In the genomic region with DNA sequence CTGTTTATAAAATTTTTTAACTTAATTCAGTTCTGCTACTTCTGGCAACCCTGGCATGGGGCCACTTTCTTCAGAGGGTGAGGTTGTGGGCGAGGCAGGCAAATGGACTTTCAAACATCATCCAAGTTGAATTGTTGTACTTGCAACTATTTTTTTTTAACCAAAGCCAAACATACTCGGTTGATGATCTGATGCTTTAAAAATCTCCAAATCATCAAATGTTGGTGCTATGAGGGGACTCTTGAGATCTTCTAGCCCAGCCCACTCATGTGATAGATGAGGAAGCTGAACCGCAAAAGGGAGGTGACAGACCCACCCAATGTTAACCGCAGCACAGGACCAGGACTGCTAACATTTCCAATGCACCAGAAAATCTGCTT, we compare ENCODE assay signal across 13 cellular contexts. TPM values are rescaled to one million over a fixed set of nuclear protein-coding genes. Genes with fewer than 3 reads are reported as not detected.
A peak's percentile ranks its signal among the peaks of the same experiment; 100 is the strongest.
DNase-seq lines count a peak whose midpoint lies in the region; ATAC-seq, FAIRE-seq and TF ChIP-seq lines count a peak whose summit lies in the region.
"Had no signal": no experiment of that assay in that cellular context is flagged by ENCODE, and none has a peak within 500 bp of the region (broad histone marks: within the 10 kb centered on the region; RNA-seq: fewer than 3 reads in every experiment).

No MANE protein-coding gene starts in this region.

- H4K5ac ChIP-seq in IMR-90 (ENCODE audit: low read depth, low read length): 0 out of 2 replicates have a peak overlapping the region, but pooled peaks have one; percentile 16

- H3K14ac ChIP-seq in IMR-90 (replicated peaks; ENCODE audit: low read depth, low read length): peak overlapping the region; percentile 40; the same call in 1 of the 2 replicates

- no peak overlapping the region; the same call in 1 of the 2 replicates for H3K4me2 ChIP-seq in IMR-90 (ENCODE audit: low read depth, low read length)
- H3K4me2 ChIP-seq: SK-N-SH had no signal

- no peak for FAIRE-seq in bronchial epithelial cell (lab: Jason Lieb, UNC)
- FAIRE-seq: GM12891 had no signal

- no peak overlapping the region for H3K4me3 ChIP-seq in AG04449 (ENCODE audit: low read depth, low read length)
- no peak overlapping the region for H3K4me3 ChIP-seq in IMR-90 (ENCODE audit: insufficient read depth, low read depth, low read length)
- H3K4me3 ChIP-seq in bronchial epithelial cell (ENCODE audit: low read depth, low read length): no peak overlapping the region
- H3K4me3 ChIP-seq in lung: no peak overlapping the region
- H3K4me3 ChIP-seq in testis: no peak overlapping the region

- H3K9me3 ChIP-seq in IMR-90 (ENCODE audit: control insufficient read depth, insufficient read depth, low read length) (peaks cover 4% of the 10 kb centered on the region), lung (ENCODE audit: control insufficient read depth in 2 of 2, insufficient read depth in 1 of 2, low read length in 1 of 2) (peaks cover 0 to 1% of the 10 kb centered on the region in 2 donors), testis (no peaks in the 10 kb centered on the region)

- H4K20me1 ChIP-seq in IMR-90 (ENCODE audit: insufficient read depth, low read length): no peaks in the 10 kb centered on the region

- H2AFZ ChIP-seq in IMR-90 (replicated peaks; ENCODE audit: low read length, poor library complexity): peak overlapping the region; percentile 16

- no peak overlapping the region for H4K91ac ChIP-seq in IMR-90 (ENCODE audit: insufficient read depth, low read depth, low read length)

- no peak overlapping the region for H3K56ac ChIP-seq in IMR-90 (ENCODE audit: extremely low read depth, insufficient read depth, low read length)

- peak overlapping the region; percentile 85; the same call in 1 of the 2 replicates for H2AK5ac ChIP-seq in IMR-90 (ENCODE audit: low read depth, low read length)

- H3K18ac ChIP-seq in IMR-90 (ENCODE audit: low read depth, low read length): no peak overlapping the region

- peak overlapping the region; percentile 92; the same call in 1 of the 2 replicates for H3K27ac ChIP-seq in IMR-90 (ENCODE audit: insufficient read depth, low read length)
- no peak overlapping the region for H3K27ac ChIP-seq in lung (ENCODE audit: low read depth in 1 of 2, low read length in 1 of 2)
- no peak overlapping the region for H3K27ac ChIP-seq in testis

- H3K4ac ChIP-seq in IMR-90 (ENCODE audit: low read depth, low read length): peak overlapping the region; percentile 100

- TF ChIP-seq CTCF in AG04449 (IDR thresholded peaks at IDR 0.05; ENCODE audit: insufficient read depth, low read length, missing control alignments) (no peak), IMR-90 (conservative IDR thresholded peaks at IDR 0.05; ENCODE audit: low read depth, low read length) (no peak), bronchial epithelial cell (IDR thresholded peaks at IDR 0.05; ENCODE audit: insufficient read depth, low read length, severe bottlenecking) (no peak), lung (IDR thresholded peaks at IDR 0.05; ENCODE audit: control extremely low read depth, extremely low read depth) (no peak), testis (IDR thresholded peaks at IDR 0.05) (no peak)

- H3K27me3 ChIP-seq in IMR-90 (ENCODE audit: control insufficient read depth, insufficient read depth, low read length): no peaks in the 10 kb centered on the region
- H3K27me3 ChIP-seq in bronchial epithelial cell (ENCODE audit: control insufficient read depth, insufficient read depth, low read length): no peaks in the 10 kb centered on the region
- H3K27me3 ChIP-seq in lung (ENCODE audit: control insufficient read depth, insufficient read depth): no peaks in the 10 kb centered on the region
- H3K27me3 ChIP-seq in testis: no peaks in the 10 kb centered on the region

- POLR2A ChIA-PET in AG04449 (lab: Yijun Ruan, JAX) (no interaction called here), IMR-90 (lab: Charles Lee; ENCODE audit: unreplicated experiment) (interaction anchor here (1.9 kb wide), 1 partner anchor 10 kb away, joined by 7 read pairs; no protein-coding TSS in a partner anchor)

- ATAC-seq in IMR-90 (ENCODE audit: low read depth): peak; percentile 80
- peak; percentile 61 for ATAC-seq in lung (ENCODE audit: insufficient read depth, low FRiP score)
- ATAC-seq in GM21381 (IDR thresholded peaks at IDR 0.05; ENCODE audit: unreplicated experiment): no peak

- intact Hi-C loops in IMR-90 (cut with micrococcal nuclease): loop anchor here (2.0 kb wide), 1 partner anchor 27 kb away; no protein-coding TSS in a partner anchor
- intact Hi-C loops in testis (cut with DNase I; ENCODE audit: low total_unique reads): no loop called here

- peaks cover 31% of the 10 kb centered on the region for H3K9me1 ChIP-seq in IMR-90 (ENCODE audit: insufficient read depth, low read length)

- peak overlapping the region; percentile 99 for H2BK120ac ChIP-seq in IMR-90 (ENCODE audit: low read depth, low read length)

- dilution Hi-C loops in IMR-90 (cut with HindIII; ENCODE audit: low sequenced_read_pairs, unreplicated experiment): no loop called here

- H4K8ac ChIP-seq in IMR-90 (ENCODE audit: low read depth in 2 of 2, low read length in 2 of 2): peak overlapping the region in 1 of 2 experiments; percentile 91; a peak in 2 of 4 replicates

- no peak overlapping the region for H3K9ac ChIP-seq in IMR-90 (ENCODE audit: low read depth, low read length)
- H3K9ac ChIP-seq: SK-N-SH had no signal

- no TSS peak for BruUV-seq in IMR-90 (replicated peaks; lab: Mats Ljungman, UMichigan)

- no peak overlapping the region for H2AK9ac ChIP-seq in IMR-90 (replicated peaks; ENCODE audit: low read depth, low read length, poor library complexity)

- H3K36me3 ChIP-seq in IMR-90 (ENCODE audit: control insufficient read depth, insufficient read depth, low read length) (no peaks in the 10 kb centered on the region), bronchial epithelial cell (ENCODE audit: control insufficient read depth, insufficient read depth, low read length) (no peaks in the 10 kb centered on the region), lung (ENCODE audit: control insufficient read depth in 2 of 2, insufficient read depth in 2 of 2, low read length in 2 of 2) (no peaks in the 10 kb centered on the region), testis (ENCODE audit: low read depth, missing control alignments) (no peaks in the 10 kb centered on the region)

- no peaks in the 10 kb centered on the region for H3K79me1 ChIP-seq in IMR-90 (ENCODE audit: low read depth in 1 of 2, low read length in 2 of 2)

- 0 out of 2 replicates have a peak overlapping the region, but pooled peaks have one; percentile 19 for H3K23ac ChIP-seq in IMR-90 (ENCODE audit: low read depth, low read length)

- peak overlapping the region; percentile 81 for H2BK5ac ChIP-seq in IMR-90 (ENCODE audit: low read depth, low read length, poor library complexity, severe bottlenecking)

- CTCF ChIA-PET in AG04449 (lab: Yijun Ruan, JAX): no interaction called here
- CTCF ChIA-PET in IMR-90 (lab: Yijun Ruan, JAX): interaction anchor here (0.6 to 1.2 kb wide), 3 partner anchors 28 to 661 kb away, joined by 3 to 4 read pairs (median 3); no protein-coding TSS in a partner anchor

- in situ Hi-C loops in IMR-90 (cut with MboI; ENCODE audit: low sequenced_read_pairs): no loop called here

- H2BK20ac ChIP-seq in IMR-90 (ENCODE audit: low read depth, low read length): peak overlapping the region; percentile 18; the same call in 1 of the 2 replicates

- WGBS in IMR-90 (ENCODE audit: extremely low coverage in 2 of 2, insufficient read length in 1 of 2), 2 experiments: no CpG with 5 or more reads among the region's 4 CpGs
- WGBS in lung, 2 donors: 47 to 77% methylated on average over 4 of the region's 4 CpGs
- 68 to 72% methylated on average over 4 of the region's 4 CpGs for WGBS in testis, 2 donors

- TF ChIP-seq RAD21 in IMR-90 (IDR thresholded peaks at IDR 0.05; ENCODE audit: low read length): no peak

- DNase-seq in AG04449 (ENCODE audit: low read depth, low spot score) (peak; percentile 85), IMR-90 (peak; percentile 89), bronchial epithelial cell (ENCODE audit: low read depth) (peak; percentile 7), lung (ENCODE audit: low spot score) (no peak), NCI-H128 (lab: John Stamatoyannopoulos, UW; ENCODE audit: unreplicated experiment) (no peak), NCI-H2081 (lab: John Stamatoyannopoulos, UW) (no peak), testis (no peak)
- DNase-seq: foreskin melanocyte; SK-N-SH; stimulated activated naive CD4-positive, alpha-beta T cell had no signal

- H3K4me1 ChIP-seq in IMR-90 (ENCODE audit: control insufficient read depth, insufficient read depth, low read length) (peaks cover 18% of the 10 kb centered on the region), lung (ENCODE audit: control insufficient read depth in 2 of 2, insufficient read depth in 2 of 2, low read length in 2 of 2) (no peaks in the 10 kb centered on the region), testis (peaks cover 11% of the 10 kb centered on the region)

- peak overlapping the region; percentile 29; the same call in 2 of the 3 replicates for H2BK15ac ChIP-seq in IMR-90 (ENCODE audit: low read depth, low read length)

- no peak for TF ChIP-seq POLR2A in IMR-90 (IDR thresholded peaks at IDR 0.05; ENCODE audit: low read depth, low read length)
- no peak for TF ChIP-seq POLR2A in testis (IDR thresholded peaks at IDR 0.05)

TF ChIP-seq in IMR-90, 13 proteins besides CTCF, POLR2A, EP300 and RAD21 (continues in another document):
- TF ChIP-seq MAZ (IDR thresholded peaks at IDR 0.05; ENCODE audit: borderline replicate concordance, low read depth, low read length): no peak; the same call in 1 of the 2 replicates
- no peak for TF ChIP-seq MXI1 (IDR thresholded peaks at IDR 0.05; ENCODE audit: borderline replicate concordance, low read depth, low read length)
- peak; percentile 29 for TF ChIP-seq MAFK (IDR thresholded peaks at IDR 0.05; ENCODE audit: low read depth, low read length)
- peak; percentile 49; the same call in 1 of the 2 replicates for TF ChIP-seq BHLHE40 (IDR thresholded peaks at IDR 0.05; ENCODE audit: low read depth, low read length)
- no peak for TF ChIP-seq NFE2L2 (IDR thresholded peaks at IDR 0.05; ENCODE audit: low read depth, low read length)

RNA-seq across cellular contexts. Expression of a gene that starts 6.7 kb away (rescaled TPM):
- total RNA-seq in IMR-90 (2012; rRNA removed) (not detected in 2 replicates), bronchial epithelial cell (not detected in 2 replicates), lung (under 1 TPM; 0.14 to 0.61 TPM), testis (1 to 10 TPM in 1 of 2 donors, under 1 TPM in 1; 0.47 to 1.2 TPM)
- polyA plus RNA-seq in IMR-90 (2012; rRNA removed) (0.05 and 0.06 TPM in 2 replicates), lung (under 1 TPM; 0.14 to 0.81 TPM), testis (ENCODE audit: insufficient read depth, low read depth, low replicate concordance) (0.32 TPM)
- 0.09 TPM in 1 of 2 replicates, not detected in the other for polyA plus RNA-seq in IMR-90 (2012; cell fraction: cytosol; rRNA removed)
- 0.37 and 0.40 TPM in 2 replicates for polyA plus RNA-seq in IMR-90 (2012; cell fraction: nucleus; rRNA removed; ENCODE audit: low replicate concordance)
- total RNA-seq: CD4-positive, CD25-positive, alpha-beta regulatory T cell had no signal
- polyA plus RNA-seq: CD4-positive, CD25-positive, alpha-beta regulatory T cell; SK-N-SH had no signal

Comparison
In these comparisons a context has a peak if more than half of its experiments do, and no peak if none do; other contexts are left out.
1. DNase-seq: peak in AG04449 (single experiment), IMR-90 (single experiment) and bronchial epithelial cell (single experiment); none in lung (single experiment), NCI-H128 (single experiment), NCI-H2081 (0 of 2) and testis (single experiment).